10 cellular contexts compared by ENCODE assay signal in genomic region chr1:203128691-203129500, GRCh38. TPM values are rescaled to one million over a fixed set of nuclear protein-coding genes. Genes with fewer than 3 reads are reported as not detected.
DNase-seq lines count a peak whose midpoint lies in the region; TF ChIP-seq lines count a peak whose summit lies in the region.
"Had no signal": no experiment of that assay in that cellular context is flagged by ENCODE, and none has a peak within 500 bp of the region (broad histone marks: within the 10 kb centered on the region; RNA-seq: fewer than 3 reads in every experiment).

No MANE protein-coding gene starts in this region.

- H3K9me3 ChIP-seq in duodenal mucosa (ENCODE audit: control insufficient read depth in 1 of 2, low read length in 2 of 2) = no peaks in the 10 kb centered on the region
- H3K9me3 ChIP-seq in testis = no peaks in the 10 kb centered on the region

- H3K79me2 ChIP-seq in mesendoderm (ENCODE audit: control insufficient read depth, insufficient read depth, low read length) = peaks cover 2% of the 10 kb centered on the region

- H3K4me3 ChIP-seq in duodenal mucosa (ENCODE audit: low read depth in 1 of 2, low read length in 2 of 2) (peak overlapping the region; percentile 58 to 67), mesendoderm (ENCODE audit: low read length) (peak overlapping the region; percentile 28), testis (peak overlapping the region; percentile 39 to 59)

- peak overlapping the region; percentile 61 for H2AK5ac ChIP-seq in mesendoderm (ENCODE audit: low read length)

- H3K27ac ChIP-seq in duodenal mucosa (ENCODE audit: low read depth, low read length) = no peak overlapping the region
- H3K27ac ChIP-seq in mesendoderm (ENCODE audit: low read depth, low read length) = no peak overlapping the region
- no peak overlapping the region for H3K27ac ChIP-seq in testis
- H3K27ac ChIP-seq: brain microvascular endothelial cell had no signal

- H2BK15ac ChIP-seq in mesendoderm (replicated peaks; ENCODE audit: low read depth) = no peak overlapping the region

- H4K5ac ChIP-seq in mesendoderm (ENCODE audit: low read length) = no peak overlapping the region

- peak; percentile 44 for DNase-seq in activated effector memory CD4-positive, alpha-beta T cell treated with anti-CD3 and anti-CD28 coated beads, Interleukin-2, amount 50 U/mL, for 16 hours
- no peak for DNase-seq in activated effector memory CD4-positive, alpha-beta T cell treated with Interleukin-2 at 50 U/mL for 16 hours
- DNase-seq in mesendoderm = no peak
- DNase-seq in testis = peak; percentile 51
- no peak for DNase-seq in NCI-H774 (lab: John Stamatoyannopoulos, UW)
- DNase-seq in NCI-H146 treated with DMSO at 0.1 percent for 48 hours (lab: John Stamatoyannopoulos, UW; ENCODE audit: unreplicated experiment) = no peak
- DNase-seq in MV-4-11 (lab: John Stamatoyannopoulos, UW) = no peak

- intact Hi-C loops in testis (cut with DNase I; ENCODE audit: low total_unique reads) = no loop called here

- no CpG with 5 or more reads among the region's 29 CpGs for WGBS in mesendoderm (ENCODE audit: extremely low coverage, insufficient coverage, low lambda C conversion rate)
- WGBS in testis, 2 donors = 49 to 58% methylated on average over 10 to 29 of the region's 29 CpGs

- H3K18ac ChIP-seq in mesendoderm (ENCODE audit: low read length) = no peak overlapping the region

- no peak overlapping the region for H4K8ac ChIP-seq in mesendoderm (ENCODE audit: low read depth, low read length)

- TF ChIP-seq CTCF in testis (IDR thresholded peaks at IDR 0.05) = no peak

- peak overlapping the region; percentile 90 for H3K23ac ChIP-seq in mesendoderm (ENCODE audit: low read length)

- peak overlapping the region; percentile 76 for H3K4me2 ChIP-seq in mesendoderm (ENCODE audit: low read length)

- no peaks in the 10 kb centered on the region for H3K79me1 ChIP-seq in mesendoderm (ENCODE audit: low read length)

- no peak overlapping the region for H2BK5ac ChIP-seq in mesendoderm (ENCODE audit: low read length)

- H3K56ac ChIP-seq in mesendoderm (ENCODE audit: low read length) = peak overlapping the region; percentile 87

- no peak overlapping the region for H3K4ac ChIP-seq in mesendoderm (ENCODE audit: low read depth, low read length)

- H3K27me3 ChIP-seq in duodenal mucosa (ENCODE audit: control insufficient read depth in 1 of 2, insufficient read depth in 2 of 2, low read length in 2 of 2) (peaks cover 14 to 28% of the 10 kb centered on the region in 2 donors), mesendoderm (ENCODE audit: insufficient read depth, low read length, poor library complexity) (no peaks in the 10 kb centered on the region), testis (no peaks in the 10 kb centered on the region)

- TF ChIP-seq POLR2A in testis (IDR thresholded peaks at IDR 0.05) = no peak

- peaks cover 14 to 30% of the 10 kb centered on the region in 2 donors for H3K4me1 ChIP-seq in duodenal mucosa (ENCODE audit: control insufficient read depth in 1 of 2, insufficient read depth in 2 of 2, low read length in 2 of 2)
- H3K4me1 ChIP-seq in mesendoderm (ENCODE audit: control insufficient read depth, low read depth, low read length) = peaks cover 20% of the 10 kb centered on the region
- peaks cover 46% of the 10 kb centered on the region for H3K4me1 ChIP-seq in testis

- H3K9ac ChIP-seq in duodenal mucosa (ENCODE audit: low read depth in 1 of 2, low read length in 2 of 2) (no peak overlapping the region), mesendoderm (ENCODE audit: low read length) (peak overlapping the region; percentile 54)

- H3K36me3 ChIP-seq in duodenal mucosa (ENCODE audit: control insufficient read depth in 1 of 2, insufficient read depth in 2 of 2, low read length in 2 of 2) (no peaks in the 10 kb centered on the region), mesendoderm (ENCODE audit: control insufficient read depth, insufficient read depth, low read length) (no peaks in the 10 kb centered on the region), testis (ENCODE audit: low read depth, missing control alignments) (no peaks in the 10 kb centered on the region)
- H3K36me3 ChIP-seq: brain microvascular endothelial cell had no signal

- H2BK120ac ChIP-seq in mesendoderm (ENCODE audit: low read depth, low read length) = no peak overlapping the region

RNA-seq across cellular contexts. Expression of gene ADORA1, which starts 1.4 kb away (rescaled TPM):
- polyA plus RNA-seq in mesendoderm (2013, experiment 1 of 2) = 8.0 TPM
- polyA plus RNA-seq in mesendoderm (2013, experiment 2 of 2) = 8.0 TPM
- 10 to 100 TPM; 43.2 to 68.6 TPM for total RNA-seq in testis
- 61.9 TPM for polyA plus RNA-seq in testis (ENCODE audit: insufficient read depth, low read depth, low replicate concordance)
- total RNA-seq: pulmonary artery endothelial cell had no signal

RNA-seq across cellular contexts. Expression of gene MYOG, which starts 43.1 kb away (rescaled TPM):
- polyA plus RNA-seq in mesendoderm (2013, experiment 1 of 2) = 0.13 TPM
- 0.08 TPM for polyA plus RNA-seq in mesendoderm (2013, experiment 2 of 2)
- under 1 TPM; 0.25 to 0.47 TPM for total RNA-seq in testis
- polyA plus RNA-seq in testis (ENCODE audit: insufficient read depth, low read depth, low replicate concordance) = 1.2 TPM
- total RNA-seq: pulmonary artery endothelial cell had no signal

RNA-seq across cellular contexts. Expression of gene MYBPH, which starts 46.7 kb away (rescaled TPM):
- not detected for polyA plus RNA-seq in mesendoderm (2013, experiment 1 of 2)
- polyA plus RNA-seq in mesendoderm (2013, experiment 2 of 2) = 0.04 TPM
- total RNA-seq in testis = under 1 TPM; 0.16 to 0.25 TPM
- 2.9 TPM for polyA plus RNA-seq in testis (ENCODE audit: insufficient read depth, low read depth, low replicate concordance)
- total RNA-seq: pulmonary artery endothelial cell had no signal

RNA-seq across cellular contexts. Expression of gene CHI3L1, which starts 57.6 kb away (rescaled TPM):
- polyA plus RNA-seq in mesendoderm (2013, experiment 1 of 2) = 0.22 TPM
- 0.20 TPM for polyA plus RNA-seq in mesendoderm (2013, experiment 2 of 2)
- total RNA-seq in testis = 1 to 10 TPM; 2.0 to 6.6 TPM
- polyA plus RNA-seq in testis (ENCODE audit: insufficient read depth, low read depth, low replicate concordance) = 35.5 TPM
- total RNA-seq: pulmonary artery endothelial cell had no signal

Comparison
In these comparisons a context has a peak if more than half of its experiments do, and no peak if none do; other contexts are left out.
1. DNase-seq: peak in activated effector memory CD4-positive, alpha-beta T cell treated with anti-CD3 and anti-CD28 coated beads, Interleukin-2, amount 50 U/mL, for 16 hours (single experiment) and testis (single experiment); none in activated effector memory CD4-positive, alpha-beta T cell treated with Interleukin-2 at 50 U/mL for 16 hours (single experiment), mesendoderm (single experiment), NCI-H774 (single experiment), NCI-H146 treated with DMSO at 0.1 percent for 48 hours (single experiment) and MV-4-11 (single experiment).
2. Peak in every context shown above with its lines, with median percentiles within 50 percentile points of each other: H3K4me3 ChIP-seq.